ENCODE assay signal across 8 cellular contexts in the genomic region with DNA sequence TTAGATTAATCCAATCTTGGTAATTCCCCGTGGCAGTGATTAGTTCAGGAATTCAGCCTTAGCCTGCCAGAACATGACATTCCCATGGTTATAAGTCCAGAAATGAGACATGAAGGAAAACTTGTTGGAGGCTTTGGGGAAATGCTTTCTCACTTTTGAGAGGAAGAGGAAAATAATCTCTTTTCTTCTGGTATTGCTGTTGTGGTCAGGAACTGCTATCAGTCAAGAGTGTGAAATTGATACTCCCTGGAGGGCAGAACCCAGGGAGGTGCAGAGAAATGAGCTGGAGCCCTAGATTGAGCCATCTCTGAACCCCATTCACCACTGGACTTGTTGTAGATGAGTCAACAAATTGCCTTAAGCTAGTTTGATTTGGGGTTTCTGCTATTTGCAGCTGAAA. TPM values are rescaled to one million over a fixed set of nuclear protein-coding genes. Genes with fewer than 3 reads are reported as not detected.
DNase-seq lines count a peak whose midpoint lies in the region; ATAC-seq, FAIRE-seq and TF ChIP-seq lines count a peak whose summit lies in the region.

No MANE protein-coding gene starts in this region.

- H3K4me3 ChIP-seq in GM12878 (no peak overlapping the region), ascending aorta (no peak overlapping the region)

- TF ChIP-seq CTCF in GM12878 (IDR thresholded peaks at IDR 0.05 in 2 of 3, conservative IDR thresholded peaks at IDR 0.05 in 1 of 3; ENCODE audit: control insufficient read depth in 2 of 3, extremely low read depth in 1 of 3, insufficient read depth in 1 of 3, low read depth in 3 of 3, low read length in 3 of 3), result no peak
- TF ChIP-seq CTCF in ascending aorta (IDR thresholded peaks at IDR 0.05), result no peak

- in situ Hi-C loops in KBM-7 (cut with MboI; ENCODE audit: low pct_unique_long_range_greater_than_20kb, low sequenced_read_pairs) (no loop called here), GM12878 (cut with MboI) (no loop called here)

- no peak overlapping the region for H3K27ac ChIP-seq in GM12878 (ENCODE audit: control insufficient read depth, insufficient read depth)
- no peak overlapping the region for H3K27ac ChIP-seq in ascending aorta

- H3K4me2 ChIP-seq in GM12878 (ENCODE audit: control insufficient read depth, insufficient read depth), result no peak overlapping the region; the same call in 1 of the 2 replicates

- H3K4me1 ChIP-seq in GM12878 (ENCODE audit: control insufficient read depth, insufficient read depth, low read length) (peaks cover 18% of the 10 kb centered on the region), ascending aorta (peaks cover 12 to 22% of the 10 kb centered on the region in 2 donors)

- intact Hi-C loops in GM12878 (cut with micrococcal nuclease; ENCODE audit: unreplicated experiment), result loop anchor here (5.0 kb wide), 1 partner anchor 46 kb away; no protein-coding TSS in a partner anchor
- intact Hi-C loops in ascending aorta (cut with DNase I), result no loop called here

- H3K79me2 ChIP-seq in GM12878 (ENCODE audit: control insufficient read depth, insufficient read depth, low read length), result peaks cover 48% of the 10 kb centered on the region

- H3K36me3 ChIP-seq in GM12878 (ENCODE audit: control insufficient read depth in 2 of 2, insufficient read depth in 2 of 2, low read length in 1 of 2) (peaks cover 0 to 4% of the 10 kb centered on the region in 2 experiments; a peak in 1 of 4 replicates), ascending aorta (no peaks in the 10 kb centered on the region)

- H3K4me3 Mint-ChIP-seq in activated T-cell treated with anti-CD3 and anti-CD28 coated beads, Interleukin-2, amount 50 U/mL, for 4 hours, result no peak overlapping the region

- H3K27me3 ChIP-seq in GM12878 (replicated peaks in 1 of 2; ENCODE audit: control insufficient read depth in 2 of 2, insufficient read depth in 2 of 2, low read length in 1 of 2), result no peaks in the 10 kb centered on the region
- H3K27me3 ChIP-seq in ascending aorta, result no peaks in the 10 kb centered on the region

- H3K4me1 Mint-ChIP-seq in activated T-cell treated with anti-CD3 and anti-CD28 coated beads, Interleukin-2, amount 50 U/mL, for 4 hours (ENCODE audit: low read depth), result peaks cover 65% of the 10 kb centered on the region

- peaks cover 45% of the 10 kb centered on the region for H3K36me3 Mint-ChIP-seq in activated T-cell treated with anti-CD3 and anti-CD28 coated beads, Interleukin-2, amount 50 U/mL, for 4 hours (ENCODE audit: insufficient read depth)

- H2AFZ ChIP-seq in GM12878 (ENCODE audit: control insufficient read depth, low read depth, low read length), result no peak overlapping the region

- no peak for TF ChIP-seq RAD21 in GM12878 (IDR thresholded peaks at IDR 0.05; ENCODE audit: insufficient read depth, low read depth, low read length)

- WGBS in GM12878 (ENCODE audit: insufficient coverage, insufficient replicate concordance, low lambda C conversion rate, missing lambda C conversion rate), result 29% methylated on average over 1 of the region's 1 CpG

- CTCF ChIA-PET in GM12878 (lab: Yijun Ruan, JAX), result interaction anchor here (0.6 to 2.1 kb wide), 14 partner anchors 9 to 191 kb away, joined by 3 to 6 read pairs (median 4); no protein-coding TSS in a partner anchor

- no peak for DNase-seq in activated T-cell treated with anti-CD3 and anti-CD28 coated beads, Interleukin-2, amount 50 U/mL, for 4 hours
- DNase-seq in activated T-cell treated with anti-CD3 and anti-CD28 coated beads for 4 hours (no peak), KBM-7 (peak; percentile 30), GM12878 (ENCODE audit: low read depth, low spot score) (peak; percentile 50), NCI-H1930 (lab: John Stamatoyannopoulos, UW) (no peak), ascending aorta (ENCODE audit: low spot score in 2 of 2) (no peak)
- peak; percentile 12 for DNase-seq in stimulated activated CD4-positive, alpha-beta T cell treated with anti-CD3 and anti-CD28 coated beads, Interleukin-4, amount 100 ng/mL, for 24 hours

- RAD21 ChIA-PET in GM12878 (lab: Charles Lee; ENCODE audit: unreplicated experiment), result interaction anchor here (0.7 to 2.0 kb wide), 9 partner anchors 9 to 144 kb away, joined by 3 to 19 read pairs (median 4); a partner anchor contains a TSS

- no TSS peak for BruUV-seq in GM12878 (replicated peaks; lab: Mats Ljungman, UMichigan)

- SMC1A ChIA-PET in GM12878 (lab: Charles Lee; ENCODE audit: uncharacterized antibody, unreplicated experiment), result interaction anchor here (0.7 to 4.7 kb wide), 18 partner anchors 9 to 192 kb away, joined by 3 to 60 read pairs (median 6); a partner anchor contains a TSS

- no peaks in the 10 kb centered on the region for H3K27me3 Mint-ChIP-seq in activated T-cell treated with anti-CD3 and anti-CD28 coated beads, Interleukin-2, amount 50 U/mL, for 4 hours (ENCODE audit: low read depth)

- no peak for TF ChIP-seq POLR2A in GM12878 (IDR thresholded peaks at IDR 0.05; ENCODE audit: low read depth, low read length)

- TF ChIP-seq EP300 in GM12878 (IDR thresholded peaks at IDR 0.05; ENCODE audit: borderline replicate concordance in 1 of 2, control insufficient read depth in 1 of 2, low read depth in 2 of 2, low read length in 2 of 2), result no peak

- no peaks in the 10 kb centered on the region for H4K20me1 ChIP-seq in GM12878 (ENCODE audit: control insufficient read depth, insufficient read depth)

- FAIRE-seq in GM12878 (lab: Jason Lieb, UNC), result peak; percentile 61

- no peaks in the 10 kb centered on the region for H3K9me3 Mint-ChIP-seq in activated T-cell treated with anti-CD3 and anti-CD28 coated beads, Interleukin-2, amount 50 U/mL, for 4 hours

- no peak overlapping the region for H3K9ac ChIP-seq in GM12878 (ENCODE audit: control insufficient read depth, insufficient read depth, low read length)

- POLR2A ChIA-PET in GM12878 (lab: Charles Lee), result interaction anchor here (0.6 to 2.8 kb wide), 9 partner anchors 8 to 76 kb away, joined by 3 to 14 read pairs (median 3); no protein-coding TSS in a partner anchor

- peak; percentile 66 to 75 for ATAC-seq in activated T-cell treated with anti-CD3 and anti-CD28 coated beads, Interleukin-2, amount 50 U/mL, for 4 hours
- ATAC-seq in GM12878 (peak; percentile 95), HG02759 (IDR thresholded peaks at IDR 0.05; ENCODE audit: unreplicated experiment) (no peak)

- H3K9me3 ChIP-seq in GM12878 (replicated peaks; ENCODE audit: control insufficient read depth, insufficient read depth, low read length), result peaks cover 5% of the 10 kb centered on the region; the same call in 2 of the 3 replicates
- H3K9me3 ChIP-seq in ascending aorta, result no peaks in the 10 kb centered on the region

TF ChIP-seq in GM12878, 131 proteins besides CTCF, POLR2A, EP300 and RAD21 (continues in another document):
- TF ChIP-seq, protein P1, sequence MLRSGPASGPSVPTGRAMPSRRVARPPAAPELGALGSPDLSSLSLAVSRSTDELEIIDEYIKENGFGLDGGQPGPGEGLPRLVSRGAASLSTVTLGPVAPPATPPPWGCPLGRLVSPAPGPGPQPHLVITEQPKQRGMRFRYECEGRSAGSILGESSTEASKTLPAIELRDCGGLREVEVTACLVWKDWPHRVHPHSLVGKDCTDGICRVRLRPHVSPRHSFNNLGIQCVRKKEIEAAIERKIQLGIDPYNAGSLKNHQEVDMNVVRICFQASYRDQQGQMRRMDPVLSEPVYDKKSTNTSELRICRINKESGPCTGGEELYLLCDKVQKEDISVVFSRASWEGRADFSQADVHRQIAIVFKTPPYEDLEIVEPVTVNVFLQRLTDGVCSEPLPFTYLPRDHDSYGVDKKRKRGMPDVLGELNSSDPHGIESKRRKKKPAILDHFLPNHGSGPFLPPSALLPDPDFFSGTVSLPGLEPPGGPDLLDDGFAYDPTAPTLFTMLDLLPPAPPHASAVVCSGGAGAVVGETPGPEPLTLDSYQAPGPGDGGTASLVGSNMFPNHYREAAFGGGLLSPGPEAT (IDR thresholded peaks at IDR 0.05; ENCODE audit: low read depth), result peak; percentile 50; the same call in 1 of the 2 replicates

RNA-seq across cellular contexts. Expression of a gene that starts 38.6 kb away (rescaled TPM):
- total RNA-seq in activated T-cell treated with anti-CD3 and anti-CD28 coated beads, Interleukin-2, amount 50 U/mL, for 4 hours, result 1 to 10 TPM; 1.9 to 4.2 (median 3.7) TPM
- total RNA-seq in GM12878 (2013; cell fraction: nucleolus; rRNA removed), result 26.8 and 31.2 TPM in 2 replicates
- total RNA-seq in GM12878 (2014; rRNA removed) (8.8 and 9.8 TPM in 2 replicates), GM12878 (2014; rRNA removed; fragmentation: Illumina TruSeq; extraction: Trizol) (8.8 and 9.1 TPM in 2 replicates), GM12878 (2021) (11.5 and 14.3 TPM in 2 replicates), ascending aorta (17.0 TPM)
- polyA plus RNA-seq in GM12878 (2011; ENCODE audit: low read depth), result 4.1 TPM
- polyA plus RNA-seq in GM12878 (2011; rRNA removed) (5.0 and 6.1 TPM in 2 replicates), GM12878 (2014; fragmentation: Illumina TruSeq; extraction: Trizol) (7.9 and 11.2 TPM in 2 replicates), GM12878 (2014; fragmentation: Nextera tagmentation; extraction: Ambion mirVana) (10 to 100 TPM; 12.9 to 17.6 TPM), GM12878 (2014; rRNA removed) (6.3 and 9.3 TPM in 2 replicates), GM12878 (2016; fragmentation: Nextera tagmentation; extraction: Ambion mirVana) (10 to 100 TPM; 14.4 to 20.8 TPM)
- polyA plus RNA-seq in GM12878 (2011; cell fraction: cytosol; rRNA removed), result 3.0 and 3.1 TPM in 2 replicates
- 3.8 and 5.9 TPM in 2 replicates for polyA plus RNA-seq in GM12878 (2011; cell fraction: nucleus; rRNA removed)
- polyA plus RNA-seq in GM12878 (2012), result 5.7 and 7.9 TPM in 2 replicates
- 2.9 and 4.4 TPM in 2 replicates for polyA minus RNA-seq in GM12878 (2011; rRNA and poly(A)+ RNA removed)
- 3.1 and 4.9 TPM in 2 replicates for polyA minus RNA-seq in GM12878 (2011; cell fraction: cytosol; rRNA and poly(A)+ RNA removed)
- 2.9 and 3.8 TPM in 2 replicates for polyA minus RNA-seq in GM12878 (2011; cell fraction: nucleus; rRNA and poly(A)+ RNA removed)

RNA-seq across cellular contexts. Expression of a gene that starts 49.4 kb away (rescaled TPM):
- total RNA-seq in activated T-cell treated with anti-CD3 and anti-CD28 coated beads, Interleukin-2, amount 50 U/mL, for 4 hours, result 100 to 1,000 TPM; 127 to 166 (median 152) TPM
- 40.8 and 42.3 TPM in 2 replicates for total RNA-seq in GM12878 (2013; cell fraction: nucleolus; rRNA removed)
- 52.0 and 71.2 TPM in 2 replicates for total RNA-seq in GM12878 (2014; rRNA removed)
- total RNA-seq in GM12878 (2014; rRNA removed; fragmentation: Illumina TruSeq; extraction: Trizol), result 98.5 and 104 TPM in 2 replicates
- total RNA-seq in GM12878 (2021), result 71.7 and 73.1 TPM in 2 replicates
- 23.3 TPM for polyA plus RNA-seq in GM12878 (2011; ENCODE audit: low read depth)
- 76.0 and 120 TPM in 2 replicates for polyA plus RNA-seq in GM12878 (2011; rRNA removed)
- 25.1 and 48.1 TPM in 2 replicates for polyA plus RNA-seq in GM12878 (2011; cell fraction: cytosol; rRNA removed)
- 32.8 and 39.5 TPM in 2 replicates for polyA plus RNA-seq in GM12878 (2011; cell fraction: nucleus; rRNA removed)
- 47.5 and 47.8 TPM in 2 replicates for polyA plus RNA-seq in GM12878 (2012)
- 76.4 and 123 TPM in 2 replicates for polyA plus RNA-seq in GM12878 (2014; fragmentation: Illumina TruSeq; extraction: Trizol)
- 10 to 100 TPM; 17.8 to 26.0 TPM for polyA plus RNA-seq in GM12878 (2014; fragmentation: Nextera tagmentation; extraction: Ambion mirVana)
- polyA plus RNA-seq in GM12878 (2014; rRNA removed), result 49.0 and 53.4 TPM in 2 replicates
- 10 to 100 TPM; 64.0 to 66.3 TPM for polyA plus RNA-seq in GM12878 (2016; fragmentation: Nextera tagmentation; extraction: Ambion mirVana)
- 71.1 and 79.5 TPM in 2 replicates for polyA minus RNA-seq in GM12878 (2011; rRNA and poly(A)+ RNA removed)
- 107 and 133 TPM in 2 replicates for polyA minus RNA-seq in GM12878 (2011; cell fraction: cytosol; rRNA and poly(A)+ RNA removed)
- polyA minus RNA-seq in GM12878 (2011; cell fraction: nucleus; rRNA and poly(A)+ RNA removed), result 11.1 and 13.0 TPM in 2 replicates
- 25.1 TPM for total RNA-seq in ascending aorta

Comparison
In these comparisons a context has a peak if more than half of its experiments do, and no peak if none do; other contexts are left out.
1. DNase-seq: peak in KBM-7 (single experiment), GM12878 (single experiment) and stimulated activated CD4-positive, alpha-beta T cell treated with anti-CD3 and anti-CD28 coated beads, Interleukin-4, amount 100 ng/mL, for 24 hours (single experiment); none in activated T-cell treated with anti-CD3 and anti-CD28 coated beads, Interleukin-2, amount 50 U/mL, for 4 hours (single experiment), activated T-cell treated with anti-CD3 and anti-CD28 coated beads for 4 hours (single experiment), NCI-H1930 (0 of 2) and ascending aorta (0 of 2).